Comparison of ENCODE assay signal across 22 cellular contexts in the genomic region with DNA sequence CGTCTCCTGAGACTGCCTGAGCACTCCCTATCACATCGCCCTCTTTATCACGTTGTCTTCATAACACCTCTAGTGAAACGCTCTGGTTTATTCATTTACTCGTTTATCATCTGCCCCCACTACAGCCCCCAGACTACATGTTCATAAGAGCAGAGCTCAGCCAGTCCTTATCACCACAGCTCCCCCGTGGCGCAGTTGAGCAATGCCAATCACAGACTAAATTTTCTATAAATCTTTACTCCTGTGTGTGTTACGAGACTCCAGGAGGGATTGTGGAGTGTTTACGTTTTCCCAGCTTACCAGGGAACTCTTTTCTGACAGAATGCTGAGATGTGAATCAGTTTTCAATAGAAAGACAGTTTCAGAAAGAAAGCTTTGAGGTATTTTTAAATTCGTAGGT.
DNase-seq lines count a peak whose midpoint lies in the region; ATAC-seq and TF ChIP-seq lines count a peak whose summit lies in the region.
"Had no signal": no experiment of that assay in that cellular context is flagged by ENCODE, and none has a peak within 500 bp of the region (broad histone marks: within the 10 kb centered on the region; RNA-seq: fewer than 3 reads in every experiment).

No MANE protein-coding gene starts in this region.

- no TSS peak for BruUV-seq in PC-9 (replicated peaks; lab: Mats Ljungman, UMichigan)

- CTCF ChIA-PET in PC-9 (lab: Charles Lee): no interaction called here
- CTCF ChIA-PET in CD8-positive, alpha-beta T cell (lab: Charles Lee): no interaction called here

- H3K9me2 ChIP-seq in PC-9 (ENCODE audit: insufficient read depth): no peaks in the 10 kb centered on the region
- H3K9me2 ChIP-seq: SK-N-SH had no signal

- H3K36me3 ChIP-seq in PC-9 (ENCODE audit: low read depth): no peaks in the 10 kb centered on the region
- H3K36me3 ChIP-seq in CD8-positive, alpha-beta T cell (ENCODE audit: insufficient read depth, low read length): no peaks in the 10 kb centered on the region
- H3K36me3 ChIP-seq: BLaER1 had no signal

- H3K79me2 ChIP-seq in PC-9 (ENCODE audit: low read depth): no peaks in the 10 kb centered on the region

- no peak overlapping the region for H3K4me2 ChIP-seq in PC-9
- H3K4me2 ChIP-seq: BLaER1, SK-N-SH had no signal

- no peaks in the 10 kb centered on the region for H3K9me3 ChIP-seq in PC-9 (ENCODE audit: insufficient read depth, low read depth)
- H3K9me3 ChIP-seq in CD8-positive, alpha-beta T cell (ENCODE audit: low read length): no peaks in the 10 kb centered on the region
- H3K9me3 ChIP-seq: BLaER1, Caco-2, SK-N-SH had no signal

- peak overlapping the region; percentile 63 for H2AFZ ChIP-seq in PC-9

- no peaks in the 10 kb centered on the region for H4K20me1 ChIP-seq in PC-9 (ENCODE audit: insufficient read depth)
- H4K20me1 ChIP-seq: BLaER1 had no signal

- no peaks in the 10 kb centered on the region for H3K27me3 ChIP-seq in PC-9 (ENCODE audit: insufficient read depth, low read depth)
- H3K27me3 ChIP-seq in CD8-positive, alpha-beta T cell (ENCODE audit: insufficient read depth, low read length): no peaks in the 10 kb centered on the region
- H3K27me3 ChIP-seq: BLaER1 had no signal

- H3K4me3 Mint-ChIP-seq in CD8-positive, alpha-beta T cell: no peak overlapping the region
- H3K4me3 Mint-ChIP-seq: CD4-positive, alpha-beta T cell; HFFc6 had no signal

- DNase-seq in Ammon's horn (ENCODE audit: low spot score): peak; percentile 17
- DNase-seq in M059J (ENCODE audit: low read depth): peak; percentile 8
- DNase-seq in PC-9: no peak
- DNase-seq in left kidney (ENCODE audit: low read depth, low spot score): peak; percentile 5
- no peak for DNase-seq in CD8-positive, alpha-beta T cell
- DNase-seq in stimulated activated CD4-positive, alpha-beta T cell treated with anti-CD3 and anti-CD28 coated beads, Interleukin-2, amount 100 ng/mL, for 24 hours: no peak
- DNase-seq: Caco-2; CD4-positive, alpha-beta T cell; DMS 273 treated with DMSO at 0.1 percent for 48 hours; DMS79 treated with DMSO at 0.1 percent for 48 hours; HFFc6; MM.1S; NCI-H1092; NCI-H146; NCI-H2029; NCI-H2171; NCI-H446; NCI-H526; SIG-M5; SK-N-SH had no signal

- H3K4me1 Mint-ChIP-seq in CD8-positive, alpha-beta T cell (ENCODE audit: low read depth): no peaks in the 10 kb centered on the region

- H3K27ac ChIP-seq in PC-9: no peak overlapping the region
- no peak overlapping the region for H3K27ac ChIP-seq in CD8-positive, alpha-beta T cell (ENCODE audit: low read depth, low read length)
- H3K27ac ChIP-seq: BLaER1 had no signal

- ATAC-seq in GM21526 (IDR thresholded peaks at IDR 0.05; ENCODE audit: low FRiP score, unreplicated experiment): no peak
- ATAC-seq in CD8-positive, alpha-beta T cell: no peak

- H3K27ac Mint-ChIP-seq in CD8-positive, alpha-beta T cell: no peak overlapping the region
- H3K27ac Mint-ChIP-seq: CD4-positive, alpha-beta T cell; HFFc6 had no signal

- H3K36me3 Mint-ChIP-seq in CD8-positive, alpha-beta T cell: no peaks in the 10 kb centered on the region

- H3K4me3 ChIP-seq in PC-9: no peak overlapping the region
- H3K4me3 ChIP-seq in CD8-positive, alpha-beta T cell (ENCODE audit: low read depth, low read length): no peak overlapping the region
- H3K4me3 ChIP-seq: BLaER1 had no signal

- POLR2A ChIA-PET in PC-9 (lab: Charles Lee; ENCODE audit: unreplicated experiment): no interaction called here
- POLR2A ChIA-PET in CD8-positive, alpha-beta T cell (lab: Charles Lee): no interaction called here

- no peaks in the 10 kb centered on the region for H3K4me1 ChIP-seq in PC-9 (replicated peaks; ENCODE audit: insufficient read depth)
- no peaks in the 10 kb centered on the region for H3K4me1 ChIP-seq in CD8-positive, alpha-beta T cell (ENCODE audit: insufficient read depth, low read length)
- H3K4me1 ChIP-seq: BLaER1, Caco-2 had no signal

- H3F3A ChIP-seq in PC-9 (ENCODE audit: insufficient read depth, low read depth): no peaks in the 10 kb centered on the region

- intact Hi-C loops in PC-9 (cut with micrococcal nuclease; ENCODE audit: unreplicated experiment): no loop called here
- intact Hi-C loops in CD8-positive, alpha-beta T cell (cut with DNase I, micrococcal nuclease): no loop called here

- H3K9me3 Mint-ChIP-seq in CD8-positive, alpha-beta T cell: no peaks in the 10 kb centered on the region
- H3K9me3 Mint-ChIP-seq: CD4-positive, alpha-beta T cell had no signal

- no peaks in the 10 kb centered on the region for H3K27me3 Mint-ChIP-seq in CD8-positive, alpha-beta T cell (ENCODE audit: low read depth)
- H3K27me3 Mint-ChIP-seq: CD4-positive, alpha-beta T cell had no signal

- no peak for TF ChIP-seq CTCF in PC-9 (conservative IDR thresholded peaks at IDR 0.05)
- TF ChIP-seq CTCF in CD8-positive, alpha-beta T cell (IDR thresholded peaks at IDR 0.05): no peak

Comparison
In these comparisons a context has a peak if more than half of its experiments do, and no peak if none do; other contexts are left out.
1. DNase-seq: peak in Ammon's horn (single experiment), M059J (single experiment) and left kidney (single experiment); none in PC-9 (0 of 2), CD8-positive, alpha-beta T cell (0 of 7) and stimulated activated CD4-positive, alpha-beta T cell treated with anti-CD3 and anti-CD28 coated beads, Interleukin-2, amount 100 ng/mL, for 24 hours (0 of 2).